ENCODE assay signal across 8 cellular contexts in genomic region chr12:8698132-8698829, GRCh38. TPM values are rescaled to one million over a fixed set of nuclear protein-coding genes. Genes with fewer than 3 reads are reported as not detected.
A peak's percentile ranks its signal among the peaks of the same experiment; 100 is the strongest.
DNase-seq lines count a peak whose midpoint lies in the region; ATAC-seq and TF ChIP-seq lines count a peak whose summit lies in the region.

No MANE protein-coding gene starts in this region.

- in situ Hi-C loops in GM13977 (cut with MboI; ENCODE audit: low pct_unique_long_range_greater_than_20kb, low sequenced_read_pairs, unreplicated experiment) = loop anchor here (25.0 kb wide), 1 partner anchor 164 kb away; no protein-coding TSS in a partner anchor

- H3K27me3 Mint-ChIP-seq in activated naive CD4-positive, alpha-beta T cell treated with anti-CD3 and anti-CD28 coated beads for 36 hours (ENCODE audit: low read depth) = no peaks in the 10 kb centered on the region

- TF ChIP-seq EP300 in ovary (IDR thresholded peaks at IDR 0.05) = no peak

- H3K4me3 ChIP-seq in ovary (peak overlapping the region; percentile 81), aorta (ENCODE audit: low read length in 2 of 2) (peak overlapping the region; percentile 83 to 98)

- H3K9me3 Mint-ChIP-seq in activated naive CD4-positive, alpha-beta T cell treated with anti-CD3 and anti-CD28 coated beads for 36 hours = no peaks in the 10 kb centered on the region

- ATAC-seq in HG02943 (IDR thresholded peaks at IDR 0.05; ENCODE audit: low read depth, unreplicated experiment) = peak; percentile 20
- peak; percentile 72 for ATAC-seq in Right ventricle myocardium inferior
- peak; percentile 83 for ATAC-seq in aorta (ENCODE audit: low FRiP score)

- H3K27ac ChIP-seq in ovary (peak overlapping the region; percentile 94 to 96), aorta (ENCODE audit: low read depth in 1 of 2, low read length in 2 of 2) (peak overlapping the region; percentile 95 to 97)

- peak overlapping the region; percentile 30 for H3K27ac Mint-ChIP-seq in activated naive CD4-positive, alpha-beta T cell treated with anti-CD3 and anti-CD28 coated beads for 36 hours

- intact Hi-C loops in activated naive CD4-positive, alpha-beta T cell treated with anti-CD3 and anti-CD28 coated beads for 36 hours (cut with micrococcal nuclease) = loop anchor here (5.0 kb wide), 1 partner anchor 194 kb away; no protein-coding TSS in a partner anchor
- intact Hi-C loops in Right ventricle myocardium inferior (cut with DNase I) = no loop called here
- intact Hi-C loops in ovary (cut with DNase I) = loop anchor here in 1 of 4 donors (10.0 kb wide), 1 partner anchor 1517 kb away; the partner anchor contains the start of gene GABARAPL1
- intact Hi-C loops in aorta (cut with DNase I) = loop anchor here (5.0 kb wide), 2 partner anchors 39 to 79 kb away; no protein-coding TSS in a partner anchor

- H3K4me3 Mint-ChIP-seq in activated naive CD4-positive, alpha-beta T cell treated with anti-CD3 and anti-CD28 coated beads for 36 hours = peak overlapping the region; percentile 91

- TF ChIP-seq CTCF in GM13977 (IDR thresholded peaks at IDR 0.05; ENCODE audit: extremely low read depth, insufficient read depth, missing control alignments) (no peak), ovary (IDR thresholded peaks at IDR 0.05) (peak in 1 of 3 donors; percentile 8)

- no peaks in the 10 kb centered on the region for H3K36me3 ChIP-seq in ovary
- H3K36me3 ChIP-seq in aorta (ENCODE audit: control insufficient read depth in 1 of 2, insufficient read depth in 2 of 2, low read length in 1 of 2) = no peaks in the 10 kb centered on the region

- 0 to 1% (median 0%) methylated on average over 55 to 85 of the region's 85 CpGs for WGBS in ovary, 3 donors
- WGBS in aorta, 2 donors = 0 to 1% methylated on average over 53 to 85 of the region's 85 CpGs

- no peaks in the 10 kb centered on the region for H3K36me3 Mint-ChIP-seq in activated naive CD4-positive, alpha-beta T cell treated with anti-CD3 and anti-CD28 coated beads for 36 hours (ENCODE audit: low read depth)

- CTCF ChIA-PET in activated naive CD4-positive, alpha-beta T cell treated with anti-CD3 and anti-CD28 coated beads for 36 hours (lab: Charles Lee) = interaction anchor here (0.6 to 1.6 kb wide), 2 partner anchors 12 to 192 kb away, joined by 5 read pairs; no protein-coding TSS in a partner anchor

- DNase-seq in GM13977 (ENCODE audit: low spot score) (peak; percentile 53), Right ventricle myocardium inferior (ENCODE audit: missing footprints) (peak; percentile 84), ovary (peak; percentile 57 to 78 (median 72)), aorta (peak; percentile 85 to 92), RPMI8226 (no peak)
- peak; percentile 40 for DNase-seq in activated naive CD4-positive, alpha-beta T cell treated with anti-CD3 and anti-CD28 coated beads for 36 hours

- H3K4me1 Mint-ChIP-seq in activated naive CD4-positive, alpha-beta T cell treated with anti-CD3 and anti-CD28 coated beads for 36 hours (ENCODE audit: low read depth) = peaks cover 19% of the 10 kb centered on the region

- H3K27me3 ChIP-seq in ovary = no peaks in the 10 kb centered on the region
- H3K27me3 ChIP-seq in aorta (ENCODE audit: control insufficient read depth in 1 of 2, insufficient read depth in 2 of 2, low read length in 1 of 2) = no peaks in the 10 kb centered on the region

- H3K9me3 ChIP-seq in ovary (no peaks in the 10 kb centered on the region), aorta (ENCODE audit: control insufficient read depth, low read length) (no peaks in the 10 kb centered on the region)

- H3K4me1 ChIP-seq in ovary (ENCODE audit: insufficient read depth) (peaks cover 6% of the 10 kb centered on the region), aorta (ENCODE audit: control insufficient read depth in 1 of 2, insufficient read depth in 2 of 2, low read length in 2 of 2) (peaks cover 0 to 2% of the 10 kb centered on the region in 2 donors)

- peak; percentile 14 for TF ChIP-seq POLR2A in ovary (IDR thresholded peaks at IDR 0.05)

TF ChIP-seq in PFSK-1, 5 proteins besides CTCF, POLR2A, EP300 and RAD21:
- no peak for TF ChIP-seq TAF1 (IDR thresholded peaks at IDR 0.05; ENCODE audit: borderline replicate concordance, insufficient read depth, low read length)
- TF ChIP-seq POLR2AphosphoS5 (IDR thresholded peaks at IDR 0.05; ENCODE audit: low read depth, low read length) = no peak
- no peak for TF ChIP-seq REST (IDR thresholded peaks at IDR 0.05; ENCODE audit: insufficient read depth in 1 of 2, low read depth in 2 of 2, low read length in 2 of 2)
- 0 out of 2 replicates have a peak, but pooled peaks have one; percentile 34 for TF ChIP-seq SIN3A (IDR thresholded peaks at IDR 0.05; ENCODE audit: borderline replicate concordance, insufficient read depth, low read length)

RNA-seq across cellular contexts. Expression of gene RIMKLB, which starts 0.5 kb away (rescaled TPM):
- 5.4 TPM for polyA plus RNA-seq in PFSK-1 (2012; ENCODE audit: insufficient read length, low read depth)
- total RNA-seq in activated naive CD4-positive, alpha-beta T cell treated with anti-CD3 and anti-CD28 coated beads for 36 hours = 1 to 10 TPM; 5.2 to 5.5 TPM
- total RNA-seq in Right ventricle myocardium inferior = 12.5 TPM
- total RNA-seq in ovary = 100 to 1,000 TPM in 1 of 7 donors, 10 to 100 TPM in 6; 32.3 to 118 (median 42.6) TPM
- polyA plus RNA-seq in ovary = 10 to 100 TPM; 36.0 to 50.9 TPM
- total RNA-seq in aorta = 100 to 1,000 TPM in 1 of 2 donors, 10 to 100 TPM in 1; 76.2 to 100 TPM
- 100 to 1,000 TPM in 1 of 2 donors, 10 to 100 TPM in 1; 42.6 to 117 TPM for polyA plus RNA-seq in aorta

RNA-seq across cellular contexts. Expression of gene MFAP5, which starts 35.7 kb away (rescaled TPM):
- not detected for polyA plus RNA-seq in PFSK-1 (2012; ENCODE audit: insufficient read length, low read depth)
- not detected for total RNA-seq in activated naive CD4-positive, alpha-beta T cell treated with anti-CD3 and anti-CD28 coated beads for 36 hours
- total RNA-seq in Right ventricle myocardium inferior (56.0 TPM), ovary (1 to 10 TPM in 2 of 7 donors, under 1 TPM in 3, not detected in 2; 0.35 to 7.5 (median 0.72) TPM), aorta (100 to 1,000 TPM in 1 of 2 donors, 10 to 100 TPM in 1; 59.7 to 470 TPM)
- polyA plus RNA-seq in ovary (100 to 1,000 TPM in 1 of 2 donors, under 1 TPM in 1; 0.46 to 106 TPM), aorta (10 to 100 TPM in 1 of 2 donors, under 1 TPM in 1; 0.67 to 11.8 TPM)

Comparison
In these comparisons a context has a peak if more than half of its experiments do, and no peak if none do; other contexts are left out.
1. ATAC-seq: peak in every context shown above with its lines; median percentile 83 in aorta; 72 in Right ventricle myocardium inferior; 20 in HG02943.